17 cellular contexts compared by ENCODE assay signal in the genomic region with DNA sequence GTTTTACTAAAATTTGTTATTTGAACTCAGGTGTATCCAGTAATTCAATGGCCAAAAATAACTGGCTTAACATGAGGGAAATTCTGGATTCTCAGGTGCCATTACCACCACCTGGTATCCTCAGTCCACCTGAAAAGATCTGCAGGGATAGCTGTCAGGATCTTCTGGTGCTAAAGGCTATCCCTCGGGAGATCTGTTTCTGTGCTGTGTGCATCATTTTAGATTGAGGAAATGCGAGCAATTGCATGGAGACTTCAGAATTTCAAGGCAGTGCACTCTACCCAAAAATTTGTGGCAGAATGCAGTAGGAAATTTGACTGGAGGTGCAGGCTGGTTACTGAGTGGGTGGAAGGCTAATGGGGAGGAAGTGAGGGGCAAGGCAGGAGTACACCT. TPM values are rescaled to one million over a fixed set of nuclear protein-coding genes. Genes with fewer than 3 reads are reported as not detected.
DNase-seq lines count a peak whose midpoint lies in the region; ATAC-seq and TF ChIP-seq lines count a peak whose summit lies in the region.
"Had no signal": no experiment of that assay in that cellular context is flagged by ENCODE, and none has a peak within 500 bp of the region (broad histone marks: within the 10 kb centered on the region; RNA-seq: fewer than 3 reads in every experiment).

No MANE protein-coding gene starts in this region.

- no peak overlapping the region for H3K4me3 ChIP-seq in BLaER1
- H3K4me3 ChIP-seq: left lung had no signal

- peaks cover 52% of the 10 kb centered on the region for H3K36me3 Mint-ChIP-seq in activated CD8-positive, alpha-beta T cell treated with anti-CD3 and anti-CD28 coated beads for 36 hours (ENCODE audit: low read depth)

- intact Hi-C loops in activated CD8-positive, alpha-beta T cell treated with anti-CD3 and anti-CD28 coated beads for 36 hours (cut with micrococcal nuclease): no loop called here

- peak overlapping the region; percentile 9; the same call in 1 of the 2 replicates for H3K4me2 ChIP-seq in BLaER1

- TF ChIP-seq CTCF in activated CD8-positive, alpha-beta T cell treated with anti-CD3 and anti-CD28 coated beads for 36 hours (IDR thresholded peaks at IDR 0.05): no peak

- no peak for DNase-seq in activated CD8-positive, alpha-beta T cell treated with anti-CD3 and anti-CD28 coated beads for 36 hours
- DNase-seq in left lobe of liver (ENCODE audit: low spot score): peak; percentile 7
- no peak for DNase-seq in Kasumi-1 (lab: John Stamatoyannopoulos, UW)
- DNase-seq in retina: no peak
- DNase-seq in GM19240 (ENCODE audit: insufficient read length, low spot score): no peak
- DNase-seq: Calu3, glutamatergic neuron, GOT3, left lung, NCI-H2107, NCI-H510A, SHP77 treated with DMSO at 0.1 percent for 48 hours, T-helper 1 cell had no signal

- ATAC-seq in GM21723 (IDR thresholded peaks at IDR 0.05; ENCODE audit: unreplicated experiment) (peak; percentile 24), left lobe of liver (no peak), GM21576 (IDR thresholded peaks at IDR 0.05; ENCODE audit: unreplicated experiment) (no peak)
- no peak for ATAC-seq in activated CD8-positive, alpha-beta T cell treated with anti-CD3 and anti-CD28 coated beads for 36 hours
- ATAC-seq: left lung had no signal

- H3K4me1 Mint-ChIP-seq in activated CD8-positive, alpha-beta T cell treated with anti-CD3 and anti-CD28 coated beads for 36 hours (ENCODE audit: low read depth): peaks cover 30% of the 10 kb centered on the region

- H3K4me1 ChIP-seq in BLaER1: peaks cover 11% of the 10 kb centered on the region; the same call in 1 of the 2 replicates

- no peaks in the 10 kb centered on the region for H3K9me3 Mint-ChIP-seq in activated CD8-positive, alpha-beta T cell treated with anti-CD3 and anti-CD28 coated beads for 36 hours

- peak overlapping the region; percentile 64 for H3K27ac Mint-ChIP-seq in activated CD8-positive, alpha-beta T cell treated with anti-CD3 and anti-CD28 coated beads for 36 hours

- H3K9me3 ChIP-seq in BLaER1: no peaks in the 10 kb centered on the region
- H3K9me3 ChIP-seq: left lung had no signal

- peaks cover 83% of the 10 kb centered on the region for H3K36me3 ChIP-seq in BLaER1

- no peak overlapping the region for H3K9ac ChIP-seq in BLaER1

- H3K27me3 ChIP-seq in BLaER1: no peaks in the 10 kb centered on the region
- H3K27me3 ChIP-seq: left lung had no signal

- H3K27ac ChIP-seq in BLaER1: no peak overlapping the region
- H3K27ac ChIP-seq: left lung, VCaP had no signal

- peaks cover 8% of the 10 kb centered on the region; the same call in 1 of the 2 replicates for H4K20me1 ChIP-seq in BLaER1

- H3K27me3 Mint-ChIP-seq in activated CD8-positive, alpha-beta T cell treated with anti-CD3 and anti-CD28 coated beads for 36 hours: no peaks in the 10 kb centered on the region

- H3K4me3 Mint-ChIP-seq in activated CD8-positive, alpha-beta T cell treated with anti-CD3 and anti-CD28 coated beads for 36 hours: no peak overlapping the region

- CTCF ChIA-PET in activated CD8-positive, alpha-beta T cell treated with anti-CD3 and anti-CD28 coated beads for 36 hours (lab: Charles Lee): interaction anchor here (1.4 to 6.8 kb wide), 2 partner anchors 75 to 138 kb away, joined by 3 to 209 read pairs; no protein-coding TSS in a partner anchor

- POLR2A ChIA-PET in activated CD8-positive, alpha-beta T cell treated with anti-CD3 and anti-CD28 coated beads for 36 hours (lab: Charles Lee): interaction anchor here (0.6 to 2.0 kb wide), 3 partner anchors 24 to 75 kb away, joined by 3 to 15 read pairs (median 7); no protein-coding TSS in a partner anchor

RNA-seq across cellular contexts. Expression of gene ZCCHC8, which starts 26.4 kb away (rescaled TPM):
- 10 to 100 TPM; 28.0 to 28.5 TPM for total RNA-seq in activated CD8-positive, alpha-beta T cell treated with anti-CD3 and anti-CD28 coated beads for 36 hours
- 9.9 TPM for total RNA-seq in left lobe of liver

RNA-seq across cellular contexts. Expression of gene CLIP1, which starts 51.9 kb away (rescaled TPM):
- total RNA-seq in activated CD8-positive, alpha-beta T cell treated with anti-CD3 and anti-CD28 coated beads for 36 hours: 10 to 100 TPM; 29.4 to 32.4 TPM
- 38.9 TPM for total RNA-seq in left lobe of liver

RNA-seq across cellular contexts. Expression of gene RSRC2, which starts 52.4 kb away (rescaled TPM):
- total RNA-seq in activated CD8-positive, alpha-beta T cell treated with anti-CD3 and anti-CD28 coated beads for 36 hours: 100 to 1,000 TPM; 108 to 116 TPM
- 25.2 TPM for total RNA-seq in left lobe of liver

RNA-seq across cellular contexts. Expression of gene KNTC1, which starts 52.7 kb away (rescaled TPM):
- 100 to 1,000 TPM; 128 to 129 TPM for total RNA-seq in activated CD8-positive, alpha-beta T cell treated with anti-CD3 and anti-CD28 coated beads for 36 hours
- 2.4 TPM for total RNA-seq in left lobe of liver
